1 cellular context compared by ENCODE assay signal in the genomic region with DNA sequence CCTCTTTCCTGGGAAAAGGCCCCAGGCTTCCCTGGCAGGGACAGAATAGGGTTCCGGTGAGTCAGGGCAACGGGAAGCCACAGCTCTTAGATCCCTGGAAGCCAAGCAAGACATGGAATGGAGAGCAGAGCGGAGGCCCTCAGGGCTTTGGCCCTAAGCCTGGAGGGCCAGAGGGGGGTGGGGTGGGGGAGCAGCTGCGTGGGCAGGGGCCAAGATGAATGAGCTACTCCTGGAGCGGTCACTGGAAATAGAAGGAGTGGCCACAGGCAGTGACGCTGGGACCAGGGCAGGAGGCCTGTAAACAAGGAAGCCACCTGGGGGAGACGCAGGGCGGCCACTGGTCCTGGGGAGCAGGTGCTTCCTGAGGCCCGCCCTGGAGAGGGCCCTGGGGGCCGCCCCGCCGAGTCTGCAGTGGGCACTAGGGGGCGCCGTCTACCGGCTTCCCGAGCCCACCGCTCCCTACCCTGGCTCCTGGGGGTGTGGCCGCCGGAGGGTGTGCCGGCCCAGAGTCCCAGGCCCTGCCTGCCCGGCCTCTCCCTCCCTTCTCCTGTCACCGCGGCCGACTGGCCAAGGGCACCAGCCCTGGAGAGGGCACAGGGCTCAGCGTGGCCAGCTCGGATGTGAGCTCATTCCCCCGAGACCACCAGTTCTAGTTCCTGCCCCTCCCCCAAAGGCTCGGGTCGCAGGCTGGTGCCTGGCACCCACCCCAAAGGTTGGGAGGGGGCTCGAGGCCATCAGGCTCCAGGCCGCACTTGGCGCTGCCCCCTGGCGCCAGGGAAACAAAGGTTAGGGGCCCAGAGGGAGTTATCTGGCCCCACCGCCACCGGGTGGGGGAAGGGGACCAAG.
TF ChIP-seq lines count a peak whose summit lies in the region.

No MANE protein-coding gene starts in this region.

TF ChIP-seq in liver, 16 proteins besides CTCF, POLR2A, EP300 and RAD21 (continued from another document):
- TF ChIP-seq JUND (IDR thresholded peaks at IDR 0.05) (no peak), RXRA (IDR thresholded peaks at IDR 0.05) (peak; percentile 9 to 43), SP1 (IDR thresholded peaks at IDR 0.05) (peak; percentile 21), NR2F2 (IDR thresholded peaks at IDR 0.05) (peak; percentile 64), HNF4A (conservative IDR thresholded peaks at IDR 0.05) (peak in 1 of 2 donors; percentile 2), REST (IDR thresholded peaks at IDR 0.05) (peak; percentile 15), FOXA1 (IDR thresholded peaks at IDR 0.05) (peak; percentile 10)
- TF ChIP-seq, protein P1, sequence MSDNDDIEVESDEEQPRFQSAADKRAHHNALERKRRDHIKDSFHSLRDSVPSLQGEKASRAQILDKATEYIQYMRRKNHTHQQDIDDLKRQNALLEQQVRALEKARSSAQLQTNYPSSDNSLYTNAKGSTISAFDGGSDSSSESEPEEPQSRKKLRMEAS (IDR thresholded peaks at IDR 0.05): peak; percentile 74
- TF ChIP-seq, protein P2, sequence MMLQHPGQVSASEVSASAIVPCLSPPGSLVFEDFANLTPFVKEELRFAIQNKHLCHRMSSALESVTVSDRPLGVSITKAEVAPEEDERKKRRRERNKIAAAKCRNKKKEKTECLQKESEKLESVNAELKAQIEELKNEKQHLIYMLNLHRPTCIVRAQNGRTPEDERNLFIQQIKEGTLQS (IDR thresholded peaks at IDR 0.05): no peak
